Comparison of ENCODE assay signal across 1 cellular context in the genomic region with DNA sequence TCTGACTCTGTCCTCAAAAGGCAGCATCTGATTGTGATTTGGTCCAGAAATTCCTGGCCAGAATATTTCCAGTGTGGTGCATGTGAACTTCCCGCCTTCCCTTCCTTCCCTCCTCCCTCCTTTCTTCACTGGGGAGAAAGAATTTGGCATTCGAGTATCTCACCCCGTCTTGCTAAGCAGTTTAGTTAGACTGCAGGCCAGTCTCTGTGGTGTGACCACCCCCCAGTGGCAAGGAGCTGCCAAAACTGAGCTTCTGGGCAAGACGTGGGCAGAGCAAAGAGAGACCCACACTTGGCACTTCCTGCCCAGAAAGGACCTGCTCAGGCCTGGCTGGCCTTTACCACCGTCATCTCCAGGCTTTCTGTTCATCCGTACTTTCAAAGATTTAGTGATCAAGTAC.
TF ChIP-seq lines count a peak whose summit lies in the region.

No MANE protein-coding gene starts in this region.

TF ChIP-seq in GM23338, 12 proteins besides CTCF, POLR2A, EP300 and RAD21 (continued from another document):
- TF ChIP-seq CREB1 (CRISPR knock-in tag; IDR thresholded peaks at IDR 0.05; ENCODE audit: low read depth) = no peak
- no peak for TF ChIP-seq POLR2AphosphoS5 (IDR thresholded peaks at IDR 0.05; ENCODE audit: low read depth)
- TF ChIP-seq, protein P1, sequence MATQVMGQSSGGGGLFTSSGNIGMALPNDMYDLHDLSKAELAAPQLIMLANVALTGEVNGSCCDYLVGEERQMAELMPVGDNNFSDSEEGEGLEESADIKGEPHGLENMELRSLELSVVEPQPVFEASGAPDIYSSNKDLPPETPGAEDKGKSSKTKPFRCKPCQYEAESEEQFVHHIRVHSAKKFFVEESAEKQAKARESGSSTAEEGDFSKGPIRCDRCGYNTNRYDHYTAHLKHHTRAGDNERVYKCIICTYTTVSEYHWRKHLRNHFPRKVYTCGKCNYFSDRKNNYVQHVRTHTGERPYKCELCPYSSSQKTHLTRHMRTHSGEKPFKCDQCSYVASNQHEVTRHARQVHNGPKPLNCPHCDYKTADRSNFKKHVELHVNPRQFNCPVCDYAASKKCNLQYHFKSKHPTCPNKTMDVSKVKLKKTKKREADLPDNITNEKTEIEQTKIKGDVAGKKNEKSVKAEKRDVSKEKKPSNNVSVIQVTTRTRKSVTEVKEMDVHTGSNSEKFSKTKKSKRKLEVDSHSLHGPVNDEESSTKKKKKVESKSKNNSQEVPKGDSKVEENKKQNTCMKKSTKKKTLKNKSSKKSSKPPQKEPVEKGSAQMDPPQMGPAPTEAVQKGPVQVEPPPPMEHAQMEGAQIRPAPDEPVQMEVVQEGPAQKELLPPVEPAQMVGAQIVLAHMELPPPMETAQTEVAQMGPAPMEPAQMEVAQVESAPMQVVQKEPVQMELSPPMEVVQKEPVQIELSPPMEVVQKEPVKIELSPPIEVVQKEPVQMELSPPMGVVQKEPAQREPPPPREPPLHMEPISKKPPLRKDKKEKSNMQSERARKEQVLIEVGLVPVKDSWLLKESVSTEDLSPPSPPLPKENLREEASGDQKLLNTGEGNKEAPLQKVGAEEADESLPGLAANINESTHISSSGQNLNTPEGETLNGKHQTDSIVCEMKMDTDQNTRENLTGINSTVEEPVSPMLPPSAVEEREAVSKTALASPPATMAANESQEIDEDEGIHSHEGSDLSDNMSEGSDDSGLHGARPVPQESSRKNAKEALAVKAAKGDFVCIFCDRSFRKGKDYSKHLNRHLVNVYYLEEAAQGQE (IDR thresholded peaks at IDR 0.05; ENCODE audit: unreplicated experiment) = no peak
- TF ChIP-seq EZH2 (IDR thresholded peaks at IDR 0.05; ENCODE audit: low read depth, unreplicated experiment) = no peak
- TF ChIP-seq EZH2phosphoT487 (IDR thresholded peaks at IDR 0.05; ENCODE audit: unreplicated experiment) = no peak
- TF ChIP-seq ZNF114 (CRISPR knock-in tag; IDR thresholded peaks at IDR 0.05) = no peak
- TF ChIP-seq STAT1 (IDR thresholded peaks at IDR 0.05; ENCODE audit: unreplicated experiment) = no peak
- TF ChIP-seq NANOG (IDR thresholded peaks at IDR 0.05; ENCODE audit: borderline replicate concordance) = no peak
